1 cellular context compared by ENCODE assay signal in genomic region chr3:47781685-47782537, GRCh38.
A peak's percentile ranks its signal among the peaks of the same experiment; 100 is the strongest.
TF ChIP-seq lines count a peak whose summit lies in the region.

Gene SMARCC1 (minus strand): TSS chr3:47781893. CDS start chr3:47781797, 96 bp downstream.

TF ChIP-seq in K562, 482 proteins besides CTCF, POLR2A, EP300 and RAD21 (continued from another document and continues in another):
- TF ChIP-seq CREB3L1 (IDR thresholded peaks at IDR 0.05; ENCODE audit: borderline replicate concordance, low read depth) (peak; percentile 71; the same call in 1 of the 2 replicates), TAL1 (IDR thresholded peaks at IDR 0.05) (no peak), ZNF133 (CRISPR knock-in tag; IDR thresholded peaks at IDR 0.05) (no peak), ZNF395 (CRISPR knock-in tag; IDR thresholded peaks at IDR 0.05) (peak; percentile 93), POLR2AphosphoS5 (IDR thresholded peaks at IDR 0.05; ENCODE audit: control insufficient read depth, insufficient read depth, low read depth, low read length) (peak; percentile 92), HDAC8 (tag; IDR thresholded peaks at IDR 0.05) (peak; percentile 81), ZNF24 (IDR thresholded peaks at IDR 0.05) (peak; percentile 64; the same call in 1 of the 2 replicates), BACH1 (tag; IDR thresholded peaks at IDR 0.05) (no peak), COPS2 (conservative IDR thresholded peaks at IDR 0.05) (no peak), THRB (CRISPR knock-in tag; conservative IDR thresholded peaks at IDR 0.05) (no peak), IRF9 (tag; IDR thresholded peaks at IDR 0.05) (no peak), MAZ (CRISPR knock-in tag; conservative IDR thresholded peaks at IDR 0.05 in 1 of 2, IDR thresholded peaks at IDR 0.05 in 1 of 2) (peak; percentile 84 to 88), CBX5 (IDR thresholded peaks at IDR 0.05; ENCODE audit: borderline replicate concordance, low read depth) (no peak; the same call in 1 of the 2 replicates), ZNF592 (IDR thresholded peaks at IDR 0.05) (no peak), RNF2 (IDR thresholded peaks at IDR 0.05) (peak; percentile 66; the same call in 1 of the 2 replicates), HOXB6 (CRISPR knock-in tag; IDR thresholded peaks at IDR 0.05; ENCODE audit: borderline replicate concordance) (no peak), ZNF23 (CRISPR knock-in tag; IDR thresholded peaks at IDR 0.05) (no peak), ARID4B (CRISPR knock-in tag; IDR thresholded peaks at IDR 0.05) (peak; percentile 95), PCBP1 (IDR thresholded peaks at IDR 0.05; ENCODE audit: low read depth, low read length, poor library complexity, severe bottlenecking) (peak; percentile 76), RREB1 (CRISPR knock-in tag; IDR thresholded peaks at IDR 0.05) (peak; percentile 75; the same call in 1 of the 2 replicates), RHOXF2B (CRISPR knock-in tag; conservative IDR thresholded peaks at IDR 0.05) (no peak), HCFC1 (IDR thresholded peaks at IDR 0.05; ENCODE audit: low read depth, low read length) (peak; percentile 55), EGR1 (conservative IDR thresholded peaks at IDR 0.05) (peak; percentile 75), MAX (CRISPR knock-in tag; IDR thresholded peaks at IDR 0.05) (peak; percentile 54), PKNOX1 (IDR thresholded peaks at IDR 0.05) (no peak), IRF2 (CRISPR knock-in tag; IDR thresholded peaks at IDR 0.05) (no peak), SP2 (IDR thresholded peaks at IDR 0.05; ENCODE audit: extremely low read depth, low read depth, low read length, poor library complexity, severe bottlenecking) (no peak), HBP1 (CRISPR knock-in tag; IDR thresholded peaks at IDR 0.05) (no peak)
